ENCODE assay signal across 9 cellular contexts in genomic region chr2:202269585-202269984, GRCh38. TPM values are rescaled to one million over a fixed set of nuclear protein-coding genes. Genes with fewer than 3 reads are reported as not detected.
DNase-seq lines count a peak whose midpoint lies in the region; ATAC-seq lines count a peak whose summit lies in the region.
"Had no signal": no experiment of that assay in that cellular context is flagged by ENCODE, and none has a peak within 500 bp of the region (broad histone marks: within the 10 kb centered on the region; RNA-seq: fewer than 3 reads in every experiment).

No MANE protein-coding gene starts in this region.

- peak overlapping the region; percentile 80 for H3K27ac Mint-ChIP-seq in activated CD4-positive, alpha-beta T cell treated with anti-CD3 and anti-CD28 coated beads, Interleukin-2, amount 10 ng/mL, durations not matched to agents 7 days and 5 days
- H3K27ac Mint-ChIP-seq in activated T-helper 17 cell treated with anti-CD3 and anti-CD28 coated beads, Interleukin-2, amount 50 U/mL, for 72 hours = peak overlapping the region; percentile 86
- H3K27ac Mint-ChIP-seq: nephron progenitor cell had no signal

- no peak overlapping the region for H4K91ac ChIP-seq in trophoblast cell (ENCODE audit: low read depth, low read length)

- DNase-seq in activated CD4-positive, alpha-beta T cell treated with anti-CD3 and anti-CD28 coated beads, Interleukin-2, amount 10 ng/mL, durations not matched to agents 7 days and 5 days = no peak
- DNase-seq in activated CD4-positive, alpha-beta T cell treated with anti-CD3 and anti-CD28 coated beads, Interleukin-2, amount 50 U/mL, for 4 hours = no peak
- DNase-seq in NAMALWA (ENCODE audit: low spot score) (peak; percentile 65), trophoblast cell (peak in 1 of 2 donors; percentile 25), H7 (no peak), NCI-H2029 treated with DMSO at 0.1 percent for 48 hours (lab: John Stamatoyannopoulos, UW) (no peak), UCSD-AML1 (lab: John Stamatoyannopoulos, UW; ENCODE audit: unreplicated experiment) (no peak)
- DNase-seq: nephron progenitor cell had no signal

- no CpG with 5 or more reads among the region's 9 CpGs for WGBS in trophoblast cell (ENCODE audit: extremely low coverage, insufficient coverage, insufficient read length)

- no peak overlapping the region for H3K27ac ChIP-seq in trophoblast cell (ENCODE audit: low read depth, low read length)

- H3K79me2 ChIP-seq in trophoblast cell (ENCODE audit: control insufficient read depth, insufficient read depth, low read length, poor library complexity) = peaks cover 38% of the 10 kb centered on the region

- H3K4ac ChIP-seq in trophoblast cell (ENCODE audit: low read depth, low read length) = peak overlapping the region; percentile 100

- H2AK5ac ChIP-seq in trophoblast cell (ENCODE audit: low read length) = no peak overlapping the region

- no peak overlapping the region for H3K18ac ChIP-seq in trophoblast cell (ENCODE audit: low read length)

- POLR2A ChIA-PET in activated CD4-positive, alpha-beta T cell treated with anti-CD3 and anti-CD28 coated beads, Interleukin-2, amount 10 ng/mL, durations not matched to agents 7 days and 5 days (lab: Charles Lee) = interaction anchor here (0.6 kb wide), 1 partner anchor 29 kb away, joined by 3 read pairs; no protein-coding TSS in a partner anchor

- H3K14ac ChIP-seq in trophoblast cell (ENCODE audit: low read length) = no peak overlapping the region

- H4K8ac ChIP-seq in trophoblast cell (ENCODE audit: low read depth, low read length) = no peak overlapping the region

- H2BK120ac ChIP-seq in trophoblast cell (ENCODE audit: insufficient read depth, low read length, poor library complexity) = no peak overlapping the region

- H4K12ac ChIP-seq in trophoblast cell (ENCODE audit: low read depth, low read length) = no peak overlapping the region

- H3K27me3 Mint-ChIP-seq in activated CD4-positive, alpha-beta T cell treated with anti-CD3 and anti-CD28 coated beads, Interleukin-2, amount 10 ng/mL, durations not matched to agents 7 days and 5 days = no peaks in the 10 kb centered on the region
- H3K27me3 Mint-ChIP-seq in activated T-helper 17 cell treated with anti-CD3 and anti-CD28 coated beads, Interleukin-2, amount 50 U/mL, for 72 hours = no peaks in the 10 kb centered on the region

- no peak overlapping the region for H2AFZ ChIP-seq in trophoblast cell (ENCODE audit: insufficient read depth, low read length, poor library complexity)

- peaks cover 26% of the 10 kb centered on the region for H3K4me1 Mint-ChIP-seq in activated CD4-positive, alpha-beta T cell treated with anti-CD3 and anti-CD28 coated beads, Interleukin-2, amount 10 ng/mL, durations not matched to agents 7 days and 5 days
- H3K4me1 Mint-ChIP-seq in activated T-helper 17 cell treated with anti-CD3 and anti-CD28 coated beads, Interleukin-2, amount 50 U/mL, for 72 hours = peaks cover 6% of the 10 kb centered on the region

- H3K4me3 Mint-ChIP-seq in activated CD4-positive, alpha-beta T cell treated with anti-CD3 and anti-CD28 coated beads, Interleukin-2, amount 10 ng/mL, durations not matched to agents 7 days and 5 days = peak overlapping the region; percentile 44
- no peak overlapping the region for H3K4me3 Mint-ChIP-seq in activated T-helper 17 cell treated with anti-CD3 and anti-CD28 coated beads, Interleukin-2, amount 50 U/mL, for 72 hours
- H3K4me3 Mint-ChIP-seq: nephron progenitor cell had no signal

- no peak overlapping the region for H3K4me3 ChIP-seq in trophoblast cell (ENCODE audit: low read depth, low read length)
- H3K4me3 ChIP-seq in H7 (ENCODE audit: insufficient read depth, low read depth, low read length) = no peak overlapping the region

- peak; percentile 6 for ATAC-seq in activated T-helper 17 cell treated with anti-CD3 and anti-CD28 coated beads, Interleukin-2, amount 50 U/mL, for 72 hours (replicated peaks)

- H3K4me2 ChIP-seq in trophoblast cell (ENCODE audit: low read length) = no peak overlapping the region

- no peak overlapping the region for H3K23ac ChIP-seq in trophoblast cell (ENCODE audit: low read length)

- H3K9me3 Mint-ChIP-seq in activated CD4-positive, alpha-beta T cell treated with anti-CD3 and anti-CD28 coated beads, Interleukin-2, amount 10 ng/mL, durations not matched to agents 7 days and 5 days = no peaks in the 10 kb centered on the region
- no peaks in the 10 kb centered on the region for H3K9me3 Mint-ChIP-seq in activated T-helper 17 cell treated with anti-CD3 and anti-CD28 coated beads, Interleukin-2, amount 50 U/mL, for 72 hours
- H3K9me3 Mint-ChIP-seq: nephron progenitor cell had no signal

- H3K9ac ChIP-seq in trophoblast cell (ENCODE audit: low read length) = no peak overlapping the region

- no peaks in the 10 kb centered on the region for H3K9me3 ChIP-seq in trophoblast cell (ENCODE audit: insufficient read depth, low read depth, low read length)

- peaks cover 5% of the 10 kb centered on the region for H3K36me3 Mint-ChIP-seq in activated CD4-positive, alpha-beta T cell treated with anti-CD3 and anti-CD28 coated beads, Interleukin-2, amount 10 ng/mL, durations not matched to agents 7 days and 5 days (ENCODE audit: low read depth)
- peaks cover 28% of the 10 kb centered on the region for H3K36me3 Mint-ChIP-seq in activated T-helper 17 cell treated with anti-CD3 and anti-CD28 coated beads, Interleukin-2, amount 50 U/mL, for 72 hours (ENCODE audit: low read depth)

- H2BK5ac ChIP-seq in trophoblast cell (ENCODE audit: low read depth, low read length, poor library complexity) = no peak overlapping the region

- H3K36me3 ChIP-seq in trophoblast cell (ENCODE audit: control insufficient read depth in 1 of 2, insufficient read depth in 2 of 2, low read length in 2 of 2) = peaks cover 0 to 3% of the 10 kb centered on the region in 2 experiments
- H3K36me3 ChIP-seq in H7 (replicated peaks; ENCODE audit: control insufficient read depth, insufficient read depth, low read length) = no peaks in the 10 kb centered on the region

- no peak overlapping the region for H2BK12ac ChIP-seq in trophoblast cell (ENCODE audit: low read length)

- H3K27me3 ChIP-seq in trophoblast cell (ENCODE audit: insufficient read depth, low read length) (no peaks in the 10 kb centered on the region), H7 (ENCODE audit: control insufficient read depth, insufficient read depth, low read length) (no peaks in the 10 kb centered on the region)

- peaks cover 1 to 3% of the 10 kb centered on the region in 2 experiments for H3K4me1 ChIP-seq in trophoblast cell (ENCODE audit: control insufficient read depth in 1 of 2, insufficient read depth in 2 of 2, low read length in 2 of 2)

- peaks cover 5% of the 10 kb centered on the region for H3K79me1 ChIP-seq in trophoblast cell (ENCODE audit: low read length)

- CTCF ChIA-PET in activated CD4-positive, alpha-beta T cell treated with anti-CD3 and anti-CD28 coated beads, Interleukin-2, amount 10 ng/mL, durations not matched to agents 7 days and 5 days (lab: Charles Lee) = interaction anchor here (0.6 to 0.8 kb wide), 2 partner anchors 8 to 90 kb away, joined by 3 read pairs; no protein-coding TSS in a partner anchor

RNA-seq across cellular contexts. Expression of gene NOP58, which starts 4.0 kb away (rescaled TPM):
- total RNA-seq in activated CD4-positive, alpha-beta T cell treated with anti-CD3 and anti-CD28 coated beads, Interleukin-2, amount 10 ng/mL, durations not matched to agents 7 days and 5 days = 100 to 1,000 TPM; 102 to 104 TPM
- total RNA-seq in activated T-helper 17 cell treated with anti-CD3 and anti-CD28 coated beads, Interleukin-2, amount 50 U/mL, for 72 hours = 100 to 1,000 TPM; 157 to 183 TPM
- 92.7 and 97.4 TPM in 2 replicates for polyA plus RNA-seq in trophoblast cell (2013)
- 70.7 and 95.9 TPM in 2 replicates for total RNA-seq in H7 (2014; rRNA removed; shearing (Covaris generic))

RNA-seq across cellular contexts. Expression of gene SUMO1, which starts 31.2 kb away (rescaled TPM):
- total RNA-seq in activated CD4-positive, alpha-beta T cell treated with anti-CD3 and anti-CD28 coated beads, Interleukin-2, amount 10 ng/mL, durations not matched to agents 7 days and 5 days = 100 to 1,000 TPM; 101 to 120 TPM
- 100 to 1,000 TPM in 1 of 2 donors, 10 to 100 TPM in 1; 81.8 to 115 TPM for total RNA-seq in activated T-helper 17 cell treated with anti-CD3 and anti-CD28 coated beads, Interleukin-2, amount 50 U/mL, for 72 hours
- polyA plus RNA-seq in trophoblast cell (2013) = 112 and 118 TPM in 2 replicates
- total RNA-seq in H7 (2014; rRNA removed; shearing (Covaris generic)) = 216 and 326 TPM in 2 replicates
